ENCODE assay signal across 19 cellular contexts in the genomic region with DNA sequence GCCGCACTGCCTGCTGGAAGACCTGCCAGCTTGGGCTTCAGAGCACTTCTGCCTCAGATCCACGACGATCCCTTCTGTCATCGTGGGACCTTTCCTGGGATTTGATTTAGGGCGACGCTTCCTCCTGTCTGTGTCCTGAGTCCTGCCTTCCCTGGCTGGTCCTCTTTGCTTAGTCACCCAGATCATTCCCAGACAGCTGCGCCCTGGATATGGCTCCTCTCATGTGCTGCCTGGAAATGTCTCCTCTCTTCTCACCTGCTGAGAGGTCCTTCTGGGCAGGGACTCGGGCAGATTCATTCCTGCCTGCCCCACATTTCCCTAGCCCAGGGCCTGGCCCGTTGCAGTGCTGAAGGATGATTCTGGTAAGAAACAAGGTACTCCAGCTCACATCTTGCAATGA.
"Had no signal": no experiment of that assay in that cellular context is flagged by ENCODE, and none has a peak within 500 bp of the region (broad histone marks: within the 10 kb centered on the region; RNA-seq: fewer than 3 reads in every experiment).

No MANE protein-coding gene starts in this region.

- H3K4me1 Mint-ChIP-seq: activated naive CD4-positive, alpha-beta T cell treated with anti-CD3 and anti-CD28 coated beads, Interleukin-2, amount 50 U/mL, for 24 hours; T-cell had no signal

- H3K27me3 Mint-ChIP-seq: activated naive CD4-positive, alpha-beta T cell treated with anti-CD3 and anti-CD28 coated beads, Interleukin-2, amount 50 U/mL, for 24 hours had no signal

- H3K9me3 Mint-ChIP-seq: activated naive CD4-positive, alpha-beta T cell treated with anti-CD3 and anti-CD28 coated beads, Interleukin-2, amount 50 U/mL, for 24 hours; effector memory CD8-positive, alpha-beta T cell; stimulated activated naive B cell treated with anti-CD40 and anti-IgM and Interleukin-4, amounts not matched to agents 10 μg/mL and 1 μg/mL and 100 μg/mL, for 72 hours; T-cell; T-helper 2 cell treated with Interferon-gamma antibody and Interleukin-4, amounts not matched to agents 5 μg/mL and 100 μg/mL, for 36 hours had no signal

- H3K27ac Mint-ChIP-seq: activated naive CD4-positive, alpha-beta T cell treated with anti-CD3 and anti-CD28 coated beads, Interleukin-2, amount 50 U/mL, for 24 hours; effector memory CD8-positive, alpha-beta T cell; stimulated activated naive B cell treated with anti-CD40 and anti-IgM and Interleukin-4, amounts not matched to agents 10 μg/mL and 1 μg/mL and 100 μg/mL, for 72 hours; T-cell; T-helper 2 cell treated with Interferon-gamma antibody and Interleukin-4, amounts not matched to agents 5 μg/mL and 100 μg/mL, for 36 hours had no signal

- DNase-seq: activated CD4-positive, alpha-beta T cell treated with anti-CD3 and anti-CD28 coated beads for 1 hour; activated gamma-delta T cell treated with Interleukin-2 at 50 U/mL for 16 hours; activated T-cell treated with anti-CD3 and anti-CD28 coated beads, Interleukin-2, amount 50 U/mL, for 1 hour; aorta; brain microvascular endothelial cell; caudate nucleus; dorsolateral prefrontal cortex; effector memory CD8-positive, alpha-beta T cell; mesenchymal stem cell; ovary; right cardiac atrium; stimulated activated CD4-positive, alpha-beta T cell treated with anti-CD3 and anti-CD28 coated beads, Interleukin-2, amount 100 ng/mL, for 24 hours; stimulated activated naive B cell treated with anti-CD40 and anti-IgM and Interleukin-4, amounts not matched to agents 10 μg/mL and 1 μg/mL and 100 μg/mL, for 72 hours; T-cell; testis; trophoblast cell had no signal

- H3K4me3 Mint-ChIP-seq: activated naive CD4-positive, alpha-beta T cell treated with anti-CD3 and anti-CD28 coated beads, Interleukin-2, amount 50 U/mL, for 24 hours; effector memory CD8-positive, alpha-beta T cell; stimulated activated naive B cell treated with anti-CD40 and anti-IgM and Interleukin-4, amounts not matched to agents 10 μg/mL and 1 μg/mL and 100 μg/mL, for 72 hours; T-cell; T-helper 2 cell treated with Interferon-gamma antibody and Interleukin-4, amounts not matched to agents 5 μg/mL and 100 μg/mL, for 36 hours had no signal

- ATAC-seq: effector memory CD8-positive, alpha-beta T cell; heart left ventricle; right cardiac atrium; stimulated activated naive B cell treated with anti-CD40 and anti-IgM and Interleukin-4, amounts not matched to agents 10 μg/mL and 1 μg/mL and 100 μg/mL, for 72 hours; T-cell had no signal

- H3K36me3 Mint-ChIP-seq: activated naive CD4-positive, alpha-beta T cell treated with anti-CD3 and anti-CD28 coated beads, Interleukin-2, amount 50 U/mL, for 24 hours; stimulated activated naive B cell treated with anti-CD40 and anti-IgM and Interleukin-4, amounts not matched to agents 10 μg/mL and 1 μg/mL and 100 μg/mL, for 72 hours; T-cell had no signal
